2 cellular contexts compared by ENCODE assay signal in the genomic region with DNA sequence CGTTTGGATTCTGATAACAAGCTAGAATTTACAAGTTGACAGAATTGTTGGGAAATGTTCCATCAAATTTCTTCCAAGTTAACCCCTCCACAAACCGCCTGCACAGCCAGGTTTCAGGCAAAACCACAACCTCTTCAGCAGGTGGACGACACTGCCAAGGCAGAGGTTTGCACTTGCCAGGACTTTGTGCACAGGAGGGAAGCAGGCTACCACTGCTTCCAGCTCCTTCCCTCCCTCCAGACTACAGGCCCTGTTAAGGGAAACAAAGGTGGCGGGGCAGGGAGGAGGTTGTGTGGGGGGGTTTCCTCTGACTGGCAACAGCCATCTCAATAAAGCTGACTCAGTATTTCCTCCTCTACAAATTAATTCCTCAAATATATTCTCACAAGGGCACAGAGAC.
TF ChIP-seq lines count a peak whose summit lies in the region.

No MANE protein-coding gene starts in this region.

TF ChIP-seq in liver, 16 proteins besides CTCF, POLR2A, EP300 and RAD21 (continued from another document):
- TF ChIP-seq, protein P1, sequence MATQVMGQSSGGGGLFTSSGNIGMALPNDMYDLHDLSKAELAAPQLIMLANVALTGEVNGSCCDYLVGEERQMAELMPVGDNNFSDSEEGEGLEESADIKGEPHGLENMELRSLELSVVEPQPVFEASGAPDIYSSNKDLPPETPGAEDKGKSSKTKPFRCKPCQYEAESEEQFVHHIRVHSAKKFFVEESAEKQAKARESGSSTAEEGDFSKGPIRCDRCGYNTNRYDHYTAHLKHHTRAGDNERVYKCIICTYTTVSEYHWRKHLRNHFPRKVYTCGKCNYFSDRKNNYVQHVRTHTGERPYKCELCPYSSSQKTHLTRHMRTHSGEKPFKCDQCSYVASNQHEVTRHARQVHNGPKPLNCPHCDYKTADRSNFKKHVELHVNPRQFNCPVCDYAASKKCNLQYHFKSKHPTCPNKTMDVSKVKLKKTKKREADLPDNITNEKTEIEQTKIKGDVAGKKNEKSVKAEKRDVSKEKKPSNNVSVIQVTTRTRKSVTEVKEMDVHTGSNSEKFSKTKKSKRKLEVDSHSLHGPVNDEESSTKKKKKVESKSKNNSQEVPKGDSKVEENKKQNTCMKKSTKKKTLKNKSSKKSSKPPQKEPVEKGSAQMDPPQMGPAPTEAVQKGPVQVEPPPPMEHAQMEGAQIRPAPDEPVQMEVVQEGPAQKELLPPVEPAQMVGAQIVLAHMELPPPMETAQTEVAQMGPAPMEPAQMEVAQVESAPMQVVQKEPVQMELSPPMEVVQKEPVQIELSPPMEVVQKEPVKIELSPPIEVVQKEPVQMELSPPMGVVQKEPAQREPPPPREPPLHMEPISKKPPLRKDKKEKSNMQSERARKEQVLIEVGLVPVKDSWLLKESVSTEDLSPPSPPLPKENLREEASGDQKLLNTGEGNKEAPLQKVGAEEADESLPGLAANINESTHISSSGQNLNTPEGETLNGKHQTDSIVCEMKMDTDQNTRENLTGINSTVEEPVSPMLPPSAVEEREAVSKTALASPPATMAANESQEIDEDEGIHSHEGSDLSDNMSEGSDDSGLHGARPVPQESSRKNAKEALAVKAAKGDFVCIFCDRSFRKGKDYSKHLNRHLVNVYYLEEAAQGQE (IDR thresholded peaks at IDR 0.05), result peak; percentile 11
- TF ChIP-seq ATF3 (IDR thresholded peaks at IDR 0.05) (no peak), NR2F2 (IDR thresholded peaks at IDR 0.05) (peak; percentile 51), JUND (IDR thresholded peaks at IDR 0.05) (peak in 1 of 2 donors; percentile 17), FOXA2 (IDR thresholded peaks at IDR 0.05) (no peak)
TF ChIP-seq in liver: peak in this region for 3.

TF ChIP-seq in WTC11, 78 proteins besides CTCF, POLR2A, EP300 and RAD21 (continued from another document):
- TF ChIP-seq E2F4 (CRISPR knock-in tag; IDR thresholded peaks at IDR 0.05; ENCODE audit: borderline replicate concordance, low read depth), result no peak
- TF ChIP-seq, protein P2, sequence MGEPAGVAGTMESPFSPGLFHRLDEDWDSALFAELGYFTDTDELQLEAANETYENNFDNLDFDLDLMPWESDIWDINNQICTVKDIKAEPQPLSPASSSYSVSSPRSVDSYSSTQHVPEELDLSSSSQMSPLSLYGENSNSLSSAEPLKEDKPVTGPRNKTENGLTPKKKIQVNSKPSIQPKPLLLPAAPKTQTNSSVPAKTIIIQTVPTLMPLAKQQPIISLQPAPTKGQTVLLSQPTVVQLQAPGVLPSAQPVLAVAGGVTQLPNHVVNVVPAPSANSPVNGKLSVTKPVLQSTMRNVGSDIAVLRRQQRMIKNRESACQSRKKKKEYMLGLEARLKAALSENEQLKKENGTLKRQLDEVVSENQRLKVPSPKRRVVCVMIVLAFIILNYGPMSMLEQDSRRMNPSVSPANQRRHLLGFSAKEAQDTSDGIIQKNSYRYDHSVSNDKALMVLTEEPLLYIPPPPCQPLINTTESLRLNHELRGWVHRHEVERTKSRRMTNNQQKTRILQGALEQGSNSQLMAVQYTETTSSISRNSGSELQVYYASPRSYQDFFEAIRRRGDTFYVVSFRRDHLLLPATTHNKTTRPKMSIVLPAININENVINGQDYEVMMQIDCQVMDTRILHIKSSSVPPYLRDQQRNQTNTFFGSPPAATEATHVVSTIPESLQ (CRISPR knock-in tag; IDR thresholded peaks at IDR 0.05), result no peak
